In the genomic region with DNA sequence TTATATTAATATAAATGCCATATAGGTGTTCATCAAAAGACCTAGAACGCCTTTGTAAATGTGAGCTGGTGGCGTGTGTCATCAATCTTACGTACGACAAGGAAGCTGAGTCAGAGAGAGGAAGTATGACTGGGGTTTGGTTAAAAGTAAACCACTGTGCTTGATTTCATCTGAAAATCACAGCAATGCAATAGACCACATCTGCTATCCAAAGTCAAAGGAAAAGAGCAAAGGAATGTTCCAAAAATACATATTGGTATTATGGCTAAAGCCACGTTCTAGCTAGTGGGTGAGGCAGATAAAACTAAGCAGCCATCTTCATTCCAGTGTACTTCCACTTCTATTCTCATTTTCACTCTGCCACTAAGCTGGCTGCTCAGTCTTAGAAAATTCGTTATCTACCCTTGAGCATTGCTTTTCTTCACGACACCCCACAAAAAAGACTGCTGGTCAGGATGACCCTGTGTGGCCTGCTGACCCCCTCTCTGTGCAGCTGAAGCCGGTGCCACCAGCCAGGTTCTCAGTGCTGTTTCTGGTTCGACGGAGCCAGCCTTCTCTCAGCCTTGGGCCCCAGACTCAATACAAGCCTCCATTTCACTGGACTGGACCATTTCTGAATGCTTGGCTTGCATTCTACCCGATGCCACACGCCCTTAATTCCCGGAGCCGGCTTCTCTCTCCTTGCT, we compare ENCODE assay signal across 9 cellular contexts. TPM values are rescaled to one million over a fixed set of nuclear protein-coding genes. Genes with fewer than 3 reads are reported as not detected.
DNase-seq lines count a peak whose midpoint lies in the region; ATAC-seq and TF ChIP-seq lines count a peak whose summit lies in the region.
"Had no signal": no experiment of that assay in that cellular context is flagged by ENCODE, and none has a peak within 500 bp of the region (broad histone marks: within the 10 kb centered on the region; RNA-seq: fewer than 3 reads in every experiment).

No MANE protein-coding gene starts in this region.

- TF ChIP-seq EP300 in SK-N-SH (IDR thresholded peaks at IDR 0.05; ENCODE audit: borderline replicate concordance in 1 of 2, low read depth in 1 of 2, low read length in 1 of 2), result peak in 1 of 2 experiments; percentile 86; a peak in 1 of 4 replicates

- TF ChIP-seq CTCF in natural killer cell (IDR thresholded peaks at IDR 0.05), result no peak
- no peak for TF ChIP-seq CTCF in SK-N-SH (IDR thresholded peaks at IDR 0.05)
- no peak for TF ChIP-seq CTCF in fibroblast of lung (conservative IDR thresholded peaks at IDR 0.05 in 1 of 2, IDR thresholded peaks at IDR 0.05 in 1 of 2; ENCODE audit: low read depth in 1 of 2, low read length in 2 of 2)
- TF ChIP-seq CTCF in endodermal cell (conservative IDR thresholded peaks at IDR 0.05), result no peak

- H3K27ac Mint-ChIP-seq in natural killer cell treated with Interleukin-12 subunit alpha and Interleukin-12 subunit beta and Interleukin-15 and Interleukin-18, amount 100 ng/mL, for 72 hours, result no peak overlapping the region
- no peak overlapping the region for H3K27ac Mint-ChIP-seq in natural killer cell
- no peak overlapping the region for H3K27ac Mint-ChIP-seq in endodermal cell

- no peaks in the 10 kb centered on the region for H3K9me2 ChIP-seq in SK-N-SH

- intact Hi-C loops in natural killer cell (cut with micrococcal nuclease), result no loop called here

- H4K20me1 ChIP-seq in SK-N-SH (ENCODE audit: insufficient read depth), result no peaks in the 10 kb centered on the region
- H4K20me1 ChIP-seq in fibroblast of lung (ENCODE audit: control insufficient read depth, extremely low read depth, insufficient read depth, low read length), result no peaks in the 10 kb centered on the region

- POLR2A ChIA-PET in SK-N-SH (lab: Yijun Ruan, JAX), result interaction anchor here (1.0 kb wide), 1 partner anchor 155 kb away, joined by 3 read pairs; no protein-coding TSS in a partner anchor

- H3K4me3 ChIP-seq in SK-N-SH (ENCODE audit: low read depth in 2 of 2, low read length in 1 of 2) (no peak overlapping the region), fibroblast of lung (replicated peaks in 1 of 4; ENCODE audit: control extremely low read depth in 1 of 4, insufficient read depth in 1 of 4, low read depth in 3 of 4, low read length in 4 of 4) (no peak overlapping the region), endodermal cell (ENCODE audit: low read length) (no peak overlapping the region)

- H3K36me3 ChIP-seq in SK-N-SH (replicated peaks in 1 of 2; ENCODE audit: control insufficient read depth in 1 of 2, insufficient read depth in 2 of 2, low read length in 1 of 2) (peaks cover 0 to 11% of the 10 kb centered on the region in 2 experiments), fibroblast of lung (ENCODE audit: control insufficient read depth, insufficient read depth, low read length) (no peaks in the 10 kb centered on the region), endodermal cell (ENCODE audit: control insufficient read depth, insufficient read depth, low read length) (no peaks in the 10 kb centered on the region)

- peaks cover 39% of the 10 kb centered on the region for H3F3A ChIP-seq in SK-N-SH (replicated peaks; ENCODE audit: insufficient read depth)

- H3K4me1 Mint-ChIP-seq in natural killer cell treated with Interleukin-12 subunit alpha and Interleukin-12 subunit beta and Interleukin-15 and Interleukin-18, amount 100 ng/mL, for 72 hours (ENCODE audit: low read depth in 2 of 2), result peaks cover 7 to 8% of the 10 kb centered on the region in 2 donors
- H3K4me1 Mint-ChIP-seq in natural killer cell (peaks cover 7 to 8% of the 10 kb centered on the region in 2 donors), endodermal cell (peaks cover 2% of the 10 kb centered on the region)

- H3K4me2 ChIP-seq in SK-N-SH, result peak overlapping the region; percentile 72
- peak overlapping the region; percentile 21 for H3K4me2 ChIP-seq in fibroblast of lung (ENCODE audit: extremely low read depth, insufficient read depth, low read length)

- H3K27me3 Mint-ChIP-seq in natural killer cell treated with Interleukin-12 subunit alpha and Interleukin-12 subunit beta and Interleukin-15 and Interleukin-18, amount 100 ng/mL, for 72 hours, result peaks cover 42 to 61% of the 10 kb centered on the region in 2 donors
- H3K27me3 Mint-ChIP-seq in natural killer cell (ENCODE audit: low read depth in 2 of 2) (peaks cover 15 to 66% of the 10 kb centered on the region in 2 donors), endodermal cell (ENCODE audit: insufficient read depth) (peaks cover 2% of the 10 kb centered on the region)

- no peaks in the 10 kb centered on the region for H3K9me3 Mint-ChIP-seq in natural killer cell treated with Interleukin-12 subunit alpha and Interleukin-12 subunit beta and Interleukin-15 and Interleukin-18, amount 100 ng/mL, for 72 hours
- no peaks in the 10 kb centered on the region for H3K9me3 Mint-ChIP-seq in natural killer cell
- H3K9me3 Mint-ChIP-seq in endodermal cell, result no peaks in the 10 kb centered on the region

- peak; percentile 63 to 74 for ATAC-seq in natural killer cell treated with Interleukin-12 subunit alpha and Interleukin-12 subunit beta and Interleukin-15 and Interleukin-18, amount 100 ng/mL, for 72 hours
- ATAC-seq in natural killer cell (no peak), HG03159 (IDR thresholded peaks at IDR 0.05; ENCODE audit: unreplicated experiment) (no peak)

- H3K9me3 ChIP-seq in SK-N-SH (no peaks in the 10 kb centered on the region), fibroblast of lung (ENCODE audit: control insufficient read depth, insufficient read depth, low read depth, low read length) (no peaks in the 10 kb centered on the region), endodermal cell (ENCODE audit: control insufficient read depth, low read length) (peaks cover 15% of the 10 kb centered on the region)

- H2AFZ ChIP-seq in SK-N-SH (ENCODE audit: low read depth), result 0 out of 2 replicates have a peak overlapping the region, but pooled peaks have one; percentile 40
- peak overlapping the region; percentile 3 for H2AFZ ChIP-seq in fibroblast of lung (ENCODE audit: low read length)

- 64% methylated on average over 14 of the region's 14 CpGs for WGBS in SK-N-SH (ENCODE audit: low lambda C conversion rate)
- WGBS in endodermal cell (ENCODE audit: insufficient coverage in 1 of 2, insufficient read length in 1 of 2), 2 experiments, result 93 to 100% methylated on average over 6 to 14 of the region's 14 CpGs

- no peaks in the 10 kb centered on the region for H3K36me3 Mint-ChIP-seq in natural killer cell treated with Interleukin-12 subunit alpha and Interleukin-12 subunit beta and Interleukin-15 and Interleukin-18, amount 100 ng/mL, for 72 hours
- H3K36me3 Mint-ChIP-seq in natural killer cell (no peaks in the 10 kb centered on the region), endodermal cell (ENCODE audit: low read depth) (no peaks in the 10 kb centered on the region)

- CTCF ChIA-PET in SK-N-SH (lab: Yijun Ruan, JAX), result no interaction called here

- H3K27me3 ChIP-seq in SK-N-SH (ENCODE audit: insufficient read depth) (no peaks in the 10 kb centered on the region), fibroblast of lung (ENCODE audit: control insufficient read depth, insufficient read depth, low read length) (no peaks in the 10 kb centered on the region), endodermal cell (ENCODE audit: control insufficient read depth, insufficient read depth, low read length, poor library complexity, severe bottlenecking) (no peaks in the 10 kb centered on the region)

- TF ChIP-seq RAD21 in SK-N-SH (IDR thresholded peaks at IDR 0.05; ENCODE audit: low read length), result no peak

- no peak for DNase-seq in natural killer cell treated with Interleukin-12 subunit alpha and Interleukin-12 subunit beta and Interleukin-15 and Interleukin-18, amount 100 ng/mL, for 72 hours (ENCODE audit: low spot score)
- DNase-seq in natural killer cell, result no peak
- no peak for DNase-seq in SK-N-SH
- peak; percentile 92 to 97 for DNase-seq in fibroblast of lung (ENCODE audit: low read depth in 2 of 2)
- peak; percentile 27 for DNase-seq in superior temporal gyrus (ENCODE audit: extremely low spot score)
- no peak for DNase-seq in endodermal cell
- DNase-seq in NCI-H748 (lab: John Stamatoyannopoulos, UW; ENCODE audit: unreplicated experiment), result no peak
- DNase-seq: H7 had no signal

- peak overlapping the region; percentile 66 for H3K9ac ChIP-seq in SK-N-SH
- H3K9ac ChIP-seq in fibroblast of lung (ENCODE audit: insufficient read depth, low read length), result no peak overlapping the region
- H3K9ac ChIP-seq in endodermal cell (ENCODE audit: extremely low read depth, low read length, poor library complexity, severe bottlenecking), result no peak overlapping the region

- no peak overlapping the region for H3K4me3 Mint-ChIP-seq in natural killer cell treated with Interleukin-12 subunit alpha and Interleukin-12 subunit beta and Interleukin-15 and Interleukin-18, amount 100 ng/mL, for 72 hours
- H3K4me3 Mint-ChIP-seq in natural killer cell (no peak overlapping the region), endodermal cell (no peak overlapping the region)

- H3K27ac ChIP-seq in SK-N-SH (ENCODE audit: low read depth in 2 of 2, low read length in 1 of 2), result peak overlapping the region; percentile 77 to 96; a peak in 3 of 4 replicates
- peak overlapping the region; percentile 83 for H3K27ac ChIP-seq in fibroblast of lung (ENCODE audit: insufficient read depth, low read length)
- no peak overlapping the region for H3K27ac ChIP-seq in endodermal cell (ENCODE audit: low read depth, low read length)

- peaks cover 88% of the 10 kb centered on the region for H3K79me2 ChIP-seq in SK-N-SH (ENCODE audit: insufficient read depth)
- H3K79me2 ChIP-seq in fibroblast of lung (ENCODE audit: control insufficient read depth, insufficient read depth, low read length), result no peaks in the 10 kb centered on the region

- H3K4me1 ChIP-seq in SK-N-SH (ENCODE audit: control insufficient read depth in 1 of 2, insufficient read depth in 2 of 2, low read depth in 1 of 2, low read length in 1 of 2) (peaks cover 3 to 23% of the 10 kb centered on the region in 2 experiments), fibroblast of lung (ENCODE audit: control insufficient read depth, extremely low read depth, insufficient read depth, low read length) (peaks cover 21% of the 10 kb centered on the region), endodermal cell (ENCODE audit: control insufficient read depth, insufficient read depth, low read length) (no peaks in the 10 kb centered on the region)

TF ChIP-seq in SK-N-SH, 30 proteins besides CTCF, POLR2A, EP300 and RAD21 (continues in another document):
- no peak for TF ChIP-seq RCOR1 (IDR thresholded peaks at IDR 0.05; ENCODE audit: low read length)

RNA-seq across cellular contexts. Expression of gene SHC3, which starts 23.8 kb away (rescaled TPM):
- not detected for total RNA-seq in natural killer cell treated with Interleukin-12 subunit alpha and Interleukin-12 subunit beta and Interleukin-15 and Interleukin-18, amount 100 ng/mL, for 72 hours
- under 1 TPM; 0.02 to 0.09 (median 0.08) TPM for total RNA-seq in natural killer cell
- 3.2 and 4.7 TPM in 2 replicates for polyA plus RNA-seq in SK-N-SH (2012; rRNA removed)
- 2.8 and 3.7 TPM in 2 replicates for polyA plus RNA-seq in SK-N-SH (2012; cell fraction: cytosol; rRNA removed)
- 8.0 and 9.2 TPM in 2 replicates for polyA plus RNA-seq in SK-N-SH (2012; cell fraction: nucleus; rRNA removed)
- 7.7 and 16.2 TPM in 2 replicates for total RNA-seq in fibroblast of lung
- polyA plus RNA-seq in fibroblast of lung, result 1.7 and 2.5 TPM in 2 replicates
- polyA plus RNA-seq in fibroblast of lung (2012), result 2.3 and 2.7 TPM in 2 replicates
- polyA minus RNA-seq in fibroblast of lung (ENCODE audit: low replicate concordance), result 3.5 and 30.0 TPM in 2 replicates
- total RNA-seq in endodermal cell, result 1 to 10 TPM in 1 of 2 donors, under 1 TPM in 1; 0.95 to 1.3 TPM
- polyA plus RNA-seq in endodermal cell (2013, experiment 1 of 2), result 11.0 TPM
- 10.4 TPM for polyA plus RNA-seq in endodermal cell (2013, experiment 2 of 2)

Comparison
In these comparisons a context has a peak if more than half of its experiments do, and no peak if none do; other contexts are left out.
1. ATAC-seq: peak in natural killer cell treated with Interleukin-12 subunit alpha and Interleukin-12 subunit beta and Interleukin-15 and Interleukin-18, amount 100 ng/mL, for 72 hours (2 of 2); none in natural killer cell (0 of 3) and HG03159 (single experiment).
2. DNase-seq: peak in fibroblast of lung (2 of 2) and superior temporal gyrus (single experiment); none in natural killer cell treated with Interleukin-12 subunit alpha and Interleukin-12 subunit beta and Interleukin-15 and Interleukin-18, amount 100 ng/mL, for 72 hours (single experiment), natural killer cell (single experiment), SK-N-SH (single experiment), endodermal cell (single experiment) and NCI-H748 (single experiment).